Comparison of ENCODE assay signal across 10 cellular contexts in the genomic region with DNA sequence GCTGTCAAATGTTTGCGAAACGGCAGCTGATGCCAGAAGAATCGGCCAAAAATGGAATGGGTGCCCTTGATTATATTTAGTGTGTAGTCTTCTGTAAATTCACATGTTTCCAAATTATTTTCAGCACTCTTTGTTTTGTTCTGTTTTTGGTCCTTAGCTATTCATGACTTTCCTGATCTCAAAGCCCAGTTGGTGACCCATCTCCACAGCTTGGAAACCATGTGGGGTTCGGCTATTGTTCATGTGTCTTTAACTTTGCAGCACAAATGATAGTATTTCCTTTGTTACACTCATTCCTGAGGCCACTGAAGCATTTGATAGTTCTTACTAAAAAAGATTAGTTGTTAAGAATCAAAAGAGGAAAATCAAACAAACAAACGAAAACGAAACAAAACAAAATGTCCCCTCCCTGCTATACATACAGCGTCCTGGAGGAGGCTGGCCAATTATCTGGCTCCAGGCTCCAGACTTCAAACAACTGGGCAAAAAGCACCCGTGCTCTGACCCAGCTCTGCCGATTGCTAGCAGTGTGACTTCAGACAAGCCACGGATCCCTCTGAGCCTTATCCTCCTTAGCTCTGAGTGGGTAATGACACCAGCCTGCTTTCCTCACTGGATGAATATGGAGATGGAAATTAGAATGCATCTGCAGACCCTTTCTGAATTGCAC.
A peak's percentile ranks its signal among the peaks of the same experiment; 100 is the strongest.
DNase-seq lines count a peak whose midpoint lies in the region; ATAC-seq and TF ChIP-seq lines count a peak whose summit lies in the region.
"Had no signal": no experiment of that assay in that cellular context is flagged by ENCODE, and none has a peak within 500 bp of the region (broad histone marks: within the 10 kb centered on the region; RNA-seq: fewer than 3 reads in every experiment).

No MANE protein-coding gene starts in this region.

- H3K4me1 Mint-ChIP-seq in T-helper 2 cell treated with Interferon-gamma antibody and Interleukin-4, amounts not matched to agents 5 μg/mL and 100 μg/mL, for 36 hours (ENCODE audit: low read depth): no peaks in the 10 kb centered on the region
- H3K4me1 Mint-ChIP-seq: activated CD4-positive, alpha-beta T cell treated with anti-CD3 and anti-CD28 coated beads, Interleukin-2, amount 10 ng/mL, durations not matched to agents 24 days and 14 days had no signal

- no peak for ATAC-seq in HG03095 (IDR thresholded peaks at IDR 0.05; ENCODE audit: unreplicated experiment)
- no peak for ATAC-seq in HG02840 (IDR thresholded peaks at IDR 0.05; ENCODE audit: low FRiP score, unreplicated experiment)

- intact Hi-C loops in prostate gland (cut with DNase I): no loop called here

- H3K4me3 ChIP-seq in coronary artery: peak overlapping the region; percentile 64
- peak overlapping the region; percentile 14 to 16 for H3K4me3 ChIP-seq in prostate gland
- H3K4me3 ChIP-seq: ascending aorta had no signal

- no peak overlapping the region for H3K27ac Mint-ChIP-seq in T-helper 2 cell treated with Interferon-gamma antibody and Interleukin-4, amounts not matched to agents 5 μg/mL and 100 μg/mL, for 36 hours
- H3K27ac Mint-ChIP-seq: activated CD4-positive, alpha-beta T cell treated with anti-CD3 and anti-CD28 coated beads, Interleukin-2, amount 10 ng/mL, durations not matched to agents 24 days and 14 days had no signal

- H3K9me3 ChIP-seq in prostate gland: no peaks in the 10 kb centered on the region
- H3K9me3 ChIP-seq: ascending aorta had no signal

- H3K27me3 ChIP-seq in prostate gland (replicated peaks; ENCODE audit: insufficient read depth): no peaks in the 10 kb centered on the region
- H3K27me3 ChIP-seq: ascending aorta had no signal

- 41% methylated on average over 10 of the region's 10 CpGs for WGBS in prostate gland

- H3K36me3 ChIP-seq in prostate gland: no peaks in the 10 kb centered on the region
- H3K36me3 ChIP-seq: ascending aorta had no signal

- TF ChIP-seq CTCF in coronary artery (IDR thresholded peaks at IDR 0.05): no peak
- TF ChIP-seq CTCF in prostate gland (IDR thresholded peaks at IDR 0.05): no peak

- no peaks in the 10 kb centered on the region for H3K36me3 Mint-ChIP-seq in T-helper 2 cell treated with Interferon-gamma antibody and Interleukin-4, amounts not matched to agents 5 μg/mL and 100 μg/mL, for 36 hours (ENCODE audit: low read depth)

- no peak for TF ChIP-seq POLR2A in prostate gland (IDR thresholded peaks at IDR 0.05)

- H3K27ac ChIP-seq in coronary artery: no peak overlapping the region
- H3K27ac ChIP-seq in prostate gland: no peak overlapping the region
- H3K27ac ChIP-seq: ascending aorta had no signal

- peak; percentile 57 for DNase-seq in Daoy (ENCODE audit: low read depth)
- peak; percentile 76 for DNase-seq in NCI-H146 (lab: John Stamatoyannopoulos, UW)
- DNase-seq in coronary artery (ENCODE audit: low spot score): no peak
- no peak for DNase-seq in prostate gland (ENCODE audit: low spot score)
- no peak for DNase-seq in T-helper 2 cell treated with Interferon-gamma antibody and Interleukin-4, amounts not matched to agents 5 μg/mL and 100 μg/mL, for 36 hours (ENCODE audit: low spot score)
- no peak for DNase-seq in DMS53 (lab: John Stamatoyannopoulos, UW)
- DNase-seq: activated CD4-positive, alpha-beta T cell treated with anti-CD3 and anti-CD28 coated beads, Interleukin-2, amount 10 ng/mL, durations not matched to agents 24 days and 14 days had no signal

- H3K9me3 Mint-ChIP-seq in T-helper 2 cell treated with Interferon-gamma antibody and Interleukin-4, amounts not matched to agents 5 μg/mL and 100 μg/mL, for 36 hours: no peaks in the 10 kb centered on the region
- H3K9me3 Mint-ChIP-seq: activated CD4-positive, alpha-beta T cell treated with anti-CD3 and anti-CD28 coated beads, Interleukin-2, amount 10 ng/mL, durations not matched to agents 24 days and 14 days had no signal

- H3K4me1 ChIP-seq in prostate gland (replicated peaks): no peaks in the 10 kb centered on the region
- H3K4me1 ChIP-seq: ascending aorta had no signal

- no peak overlapping the region for H3K4me3 Mint-ChIP-seq in T-helper 2 cell treated with Interferon-gamma antibody and Interleukin-4, amounts not matched to agents 5 μg/mL and 100 μg/mL, for 36 hours
- H3K4me3 Mint-ChIP-seq: activated CD4-positive, alpha-beta T cell treated with anti-CD3 and anti-CD28 coated beads, Interleukin-2, amount 10 ng/mL, durations not matched to agents 24 days and 14 days had no signal

- no peaks in the 10 kb centered on the region for H3K27me3 Mint-ChIP-seq in T-helper 2 cell treated with Interferon-gamma antibody and Interleukin-4, amounts not matched to agents 5 μg/mL and 100 μg/mL, for 36 hours (ENCODE audit: low read depth)
- H3K27me3 Mint-ChIP-seq: activated CD4-positive, alpha-beta T cell treated with anti-CD3 and anti-CD28 coated beads, Interleukin-2, amount 10 ng/mL, durations not matched to agents 24 days and 14 days had no signal

Comparison
In these comparisons a context has a peak if more than half of its experiments do, and no peak if none do; other contexts are left out.
1. DNase-seq: peak in Daoy (single experiment) and NCI-H146 (single experiment); none in coronary artery (single experiment), prostate gland (single experiment), T-helper 2 cell treated with Interferon-gamma antibody and Interleukin-4, amounts not matched to agents 5 μg/mL and 100 μg/mL, for 36 hours (single experiment) and DMS53 (single experiment).